Comparison of ENCODE assay signal across 9 cellular contexts in the genomic region with DNA sequence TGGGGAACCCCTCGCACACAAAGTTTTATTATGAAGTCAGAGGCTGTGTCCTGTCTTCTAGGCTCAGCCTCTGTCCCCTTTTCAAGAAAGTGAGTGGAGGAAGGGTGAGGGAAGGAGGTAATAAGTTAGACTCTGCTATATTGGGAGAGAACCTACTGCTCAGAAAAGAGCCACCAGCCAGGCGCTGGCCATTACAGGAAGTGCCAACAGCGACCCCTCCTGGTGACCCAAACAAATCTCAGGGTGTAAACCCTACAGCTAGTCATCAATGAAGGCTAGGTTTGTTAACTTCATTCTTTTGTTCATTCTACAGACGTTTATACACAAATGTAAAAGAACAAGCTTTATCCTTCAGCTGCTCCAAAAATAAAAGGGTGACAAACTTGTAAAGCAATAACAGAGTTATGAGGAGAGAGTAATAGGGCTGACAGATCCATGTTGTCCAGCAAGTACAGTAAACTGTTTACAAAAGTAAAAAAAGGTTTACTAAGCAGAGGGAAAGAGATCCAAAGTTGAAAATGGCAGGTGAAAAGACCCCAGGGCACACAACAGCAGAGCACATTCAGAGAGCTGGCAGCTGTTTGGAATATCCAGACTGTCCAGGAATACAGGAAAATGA.
A peak's percentile ranks its signal among the peaks of the same experiment; 100 is the strongest.
DNase-seq lines count a peak whose midpoint lies in the region; FAIRE-seq and TF ChIP-seq lines count a peak whose summit lies in the region.
"Had no signal": no experiment of that assay in that cellular context is flagged by ENCODE, and none has a peak within 500 bp of the region (broad histone marks: within the 10 kb centered on the region; RNA-seq: fewer than 3 reads in every experiment).

No MANE protein-coding gene starts in this region.

- TF ChIP-seq POLR2A in transverse colon (IDR thresholded peaks at IDR 0.05), result no peak

- TF ChIP-seq CTCF in Loucy (conservative IDR thresholded peaks at IDR 0.05; ENCODE audit: low read length) (peak; percentile 92), transverse colon (IDR thresholded peaks at IDR 0.05) (peak; percentile 44 to 60 (median 51))

- H3F3A ChIP-seq in Loucy (ENCODE audit: low read depth), result no peaks in the 10 kb centered on the region

- peak overlapping the region; percentile 41; the same call in 1 of the 2 replicates for H2AFZ ChIP-seq in Loucy (ENCODE audit: low read length)

- no peaks in the 10 kb centered on the region for H3K9me2 ChIP-seq in Loucy (replicated peaks; ENCODE audit: low read depth, low read length)

- H3K9ac ChIP-seq in Loucy (ENCODE audit: low read depth, low read length, poor library complexity, severe bottlenecking), result no peak overlapping the region

- in situ Hi-C loops in transverse colon (cut with MboI; ENCODE audit: low pct_ligation_motif_present in 1 of 4, low pct_unique_long_range_greater_than_20kb in 1 of 4, low sequenced_read_pairs in 3 of 4), result no loop called here

- no peaks in the 10 kb centered on the region for H3K9me3 Mint-ChIP-seq in activated CD4-positive, alpha-beta memory T cell treated with anti-CD3 and anti-CD28 coated beads for 36 hours
- H3K9me3 Mint-ChIP-seq: dendritic cell treated with granulocyte-macrophage colony-stimulating factor and Interleukin-4, amounts not matched to agents 40 ng/mL and 50 ng/mL, for 4 days had no signal

- no peaks in the 10 kb centered on the region for H3K27me3 ChIP-seq in Loucy (ENCODE audit: insufficient read depth, low read length, poor library complexity, severe bottlenecking)
- peaks cover 6% of the 10 kb centered on the region for H3K27me3 ChIP-seq in transverse colon

- no peak overlapping the region for H3K4me3 ChIP-seq in Loucy (ENCODE audit: low read length, poor library complexity, severe bottlenecking)
- H3K4me3 ChIP-seq in transverse colon, result no peak overlapping the region

- peaks cover 35% of the 10 kb centered on the region for H3K27me3 Mint-ChIP-seq in activated CD4-positive, alpha-beta memory T cell treated with anti-CD3 and anti-CD28 coated beads for 36 hours

- H3K4me3 Mint-ChIP-seq in activated CD4-positive, alpha-beta memory T cell treated with anti-CD3 and anti-CD28 coated beads for 36 hours, result no peak overlapping the region
- H3K4me3 Mint-ChIP-seq: dendritic cell treated with granulocyte-macrophage colony-stimulating factor and Interleukin-4, amounts not matched to agents 40 ng/mL and 50 ng/mL, for 4 days had no signal

- H4K20me1 ChIP-seq in Loucy (ENCODE audit: insufficient read depth, low read length, poor library complexity, severe bottlenecking), result no peaks in the 10 kb centered on the region

- no peaks in the 10 kb centered on the region for H3K79me2 ChIP-seq in Loucy (ENCODE audit: insufficient read depth, low read length)

- peak; percentile 41 for DNase-seq in AG08396 (ENCODE audit: low spot score)
- no peak for DNase-seq in GM18507 (ENCODE audit: extremely low spot score, insufficient read length, low read depth)
- peak; percentile 57 for DNase-seq in activated CD4-positive, alpha-beta memory T cell treated with anti-CD3 and anti-CD28 coated beads for 36 hours
- DNase-seq in kidney glomerular epithelial cell (lab: John Stamatoyannopoulos, UW), result peak; percentile 24
- DNase-seq in transverse colon, result peak; percentile 47
- DNase-seq in NCI-H1694 treated with DMSO at 0.1 percent for 48 hours (lab: John Stamatoyannopoulos, UW), result no peak
- no peak for DNase-seq in cortex of kidney (lab: John Stamatoyannopoulos, UW)

- intact Hi-C loops in activated CD4-positive, alpha-beta memory T cell treated with anti-CD3 and anti-CD28 coated beads for 36 hours (cut with micrococcal nuclease), result no loop called here
- intact Hi-C loops in transverse colon (cut with DNase I; ENCODE audit: low total_unique reads), result loop anchor here (5.0 kb wide), 1 partner anchor 1297 kb away; no protein-coding TSS in a partner anchor

- 25% methylated on average over 4 of the region's 4 CpGs; no CpG with 5 or more reads in 1 of the 2 donors for WGBS in transverse colon (ENCODE audit: low coverage in 1 of 2), 2 donors

- H3K36me3 ChIP-seq in Loucy (ENCODE audit: insufficient read depth, low read length), result no peaks in the 10 kb centered on the region
- H3K36me3 ChIP-seq in transverse colon, result no peaks in the 10 kb centered on the region

- H3K4me2 ChIP-seq in Loucy (ENCODE audit: low read depth, low read length, poor library complexity, severe bottlenecking), result no peak overlapping the region

- H3K9me3 ChIP-seq in Loucy (ENCODE audit: insufficient read depth, low read depth, low read length) (no peaks in the 10 kb centered on the region), transverse colon (no peaks in the 10 kb centered on the region)

- CTCF ChIA-PET in activated CD4-positive, alpha-beta memory T cell treated with anti-CD3 and anti-CD28 coated beads for 36 hours (lab: Charles Lee), result interaction anchor here (0.6 to 2.0 kb wide), 6 partner anchors 8 to 763 kb away, joined by 3 to 10 read pairs (median 4); no protein-coding TSS in a partner anchor

- FAIRE-seq in GM18507 (lab: Jason Lieb, UNC), result peak; percentile 35

- H3K27ac ChIP-seq in transverse colon, result no peak overlapping the region

- no peak overlapping the region for H3K27ac Mint-ChIP-seq in activated CD4-positive, alpha-beta memory T cell treated with anti-CD3 and anti-CD28 coated beads for 36 hours
- H3K27ac Mint-ChIP-seq: dendritic cell treated with granulocyte-macrophage colony-stimulating factor and Interleukin-4, amounts not matched to agents 40 ng/mL and 50 ng/mL, for 4 days had no signal

- TF ChIP-seq EP300 in transverse colon (IDR thresholded peaks at IDR 0.05; ENCODE audit: low read depth), result no peak

- H3K4me1 Mint-ChIP-seq in activated CD4-positive, alpha-beta memory T cell treated with anti-CD3 and anti-CD28 coated beads for 36 hours (ENCODE audit: low read depth), result no peaks in the 10 kb centered on the region

- POLR2A ChIA-PET in activated CD4-positive, alpha-beta memory T cell treated with anti-CD3 and anti-CD28 coated beads for 36 hours (lab: Charles Lee), result no interaction called here

- H3K4me1 ChIP-seq in Loucy (ENCODE audit: insufficient read depth, low read length, poor library complexity, severe bottlenecking) (no peaks in the 10 kb centered on the region), transverse colon (no peaks in the 10 kb centered on the region)

- H3K36me3 Mint-ChIP-seq in activated CD4-positive, alpha-beta memory T cell treated with anti-CD3 and anti-CD28 coated beads for 36 hours, result no peaks in the 10 kb centered on the region

Comparison
In these comparisons a context has a peak if more than half of its experiments do, and no peak if none do; other contexts are left out.
1. DNase-seq: peak in AG08396 (single experiment), activated CD4-positive, alpha-beta memory T cell treated with anti-CD3 and anti-CD28 coated beads for 36 hours (single experiment), kidney glomerular epithelial cell (single experiment) and transverse colon (single experiment); none in GM18507 (single experiment), NCI-H1694 treated with DMSO at 0.1 percent for 48 hours (single experiment) and cortex of kidney (single experiment).